ENCODE assay signal across 3 cellular contexts in genomic region chr1:233670363-233670762, GRCh38. TPM values are rescaled to one million over a fixed set of nuclear protein-coding genes. Genes with fewer than 3 reads are reported as not detected.
"Had no signal": no experiment of that assay in that cellular context is flagged by ENCODE, and none has a peak within 500 bp of the region (broad histone marks: within the 10 kb centered on the region; RNA-seq: fewer than 3 reads in every experiment).

No MANE protein-coding gene starts in this region.

RNA-seq across cellular contexts. Expression of gene KCNK1, which starts 56.5 kb away (rescaled TPM):
- total RNA-seq: activated B cell treated with CpG ODN at 0.5 μM for 24 hours; activated CD8-positive, alpha-beta T cell treated with anti-CD3 and anti-CD28 coated beads for 36 hours; activated naive CD8-positive, alpha-beta T cell treated with anti-CD3 and anti-CD28 coated beads for 36 hours had no signal
